In genomic region chr11:75554258-75555022, GRCh38 we compare ENCODE assay signal across 8 cellular contexts. TPM values are rescaled to one million over a fixed set of nuclear protein-coding genes. Genes with fewer than 3 reads are reported as not detected.
DNase-seq lines count a peak whose midpoint lies in the region; ATAC-seq, FAIRE-seq and TF ChIP-seq lines count a peak whose summit lies in the region.

No MANE protein-coding gene starts in this region.

- no peak overlapping the region for H3K4me2 ChIP-seq in GM12878 (ENCODE audit: control insufficient read depth, insufficient read depth)

- no peak for TF ChIP-seq CTCF in GM12878 (IDR thresholded peaks at IDR 0.05 in 2 of 3, conservative IDR thresholded peaks at IDR 0.05 in 1 of 3; ENCODE audit: control insufficient read depth in 2 of 3, extremely low read depth in 1 of 3, insufficient read depth in 1 of 3, low read depth in 3 of 3, low read length in 3 of 3)

- 47% methylated on average over 21 of the region's 21 CpGs for WGBS in GM12878 (ENCODE audit: insufficient coverage, insufficient replicate concordance, low lambda C conversion rate, missing lambda C conversion rate)

- peak; percentile 50 for DNase-seq in NAMALWA (ENCODE audit: low spot score)
- DNase-seq in GM12878 (ENCODE audit: low read depth, low spot score): no peak
- DNase-seq in hypothalamus (lab: John Stamatoyannopoulos, UW): peak in 50 of 51 donors; percentile 34 to 98 (median 88)
- no peak for DNase-seq in NCI-H774 (lab: John Stamatoyannopoulos, UW)
- DNase-seq in NCI-H1436 (lab: John Stamatoyannopoulos, UW): no peak

- no peak for FAIRE-seq in GM12878 (lab: Jason Lieb, UNC)

- H3K4me1 ChIP-seq in GM12878 (ENCODE audit: control insufficient read depth, insufficient read depth, low read length) (no peaks in the 10 kb centered on the region), skeletal muscle tissue (ENCODE audit: control insufficient read depth in 3 of 3, insufficient read depth in 3 of 3, low read length in 3 of 3) (peaks cover 48 to 52% (median 51%) of the 10 kb centered on the region in 3 donors)

- RAD21 ChIA-PET in GM12878 (lab: Charles Lee; ENCODE audit: unreplicated experiment): no interaction called here

- CTCF ChIA-PET in GM12878 (lab: Yijun Ruan, JAX): interaction anchor here (0.9 to 1.9 kb wide), 3 partner anchors 15 to 151 kb away, joined by 3 to 4 read pairs (median 4); no protein-coding TSS in a partner anchor

- no peaks in the 10 kb centered on the region for H3K27me3 ChIP-seq in GM12878 (replicated peaks in 1 of 2; ENCODE audit: control insufficient read depth in 2 of 2, insufficient read depth in 2 of 2, low read length in 1 of 2)
- no peaks in the 10 kb centered on the region for H3K27me3 ChIP-seq in skeletal muscle tissue (ENCODE audit: control insufficient read depth in 3 of 3, insufficient read depth in 3 of 3, low read length in 3 of 3)

- in situ Hi-C loops in GM12878 (cut with MboI): no loop called here

- POLR2A ChIA-PET in GM12878 (lab: Charles Lee): no interaction called here

- ATAC-seq in GM12878 (peak; percentile 64), GM19035 (IDR thresholded peaks at IDR 0.05; ENCODE audit: unreplicated experiment) (no peak), HG02798 (IDR thresholded peaks at IDR 0.05; ENCODE audit: poor library complexity, unreplicated experiment) (no peak)

- intact Hi-C loops in GM12878 (cut with micrococcal nuclease; ENCODE audit: unreplicated experiment): no loop called here

- H3K9me3 ChIP-seq in GM12878 (replicated peaks; ENCODE audit: control insufficient read depth, insufficient read depth, low read length): no peaks in the 10 kb centered on the region
- no peaks in the 10 kb centered on the region for H3K9me3 ChIP-seq in skeletal muscle tissue (ENCODE audit: control insufficient read depth in 3 of 3, low read length in 3 of 3)

- no peak overlapping the region for H2AFZ ChIP-seq in GM12878 (ENCODE audit: control insufficient read depth, low read depth, low read length)

- no peak for TF ChIP-seq EP300 in GM12878 (IDR thresholded peaks at IDR 0.05; ENCODE audit: borderline replicate concordance in 1 of 2, control insufficient read depth in 1 of 2, low read depth in 2 of 2, low read length in 2 of 2)

- H3K36me3 ChIP-seq in GM12878 (ENCODE audit: control insufficient read depth in 2 of 2, insufficient read depth in 2 of 2, low read length in 1 of 2) (no peaks in the 10 kb centered on the region), skeletal muscle tissue (ENCODE audit: control insufficient read depth in 3 of 3, insufficient read depth in 3 of 3, low read length in 3 of 3) (no peaks in the 10 kb centered on the region)

- TF ChIP-seq POLR2A in GM12878 (IDR thresholded peaks at IDR 0.05; ENCODE audit: low read depth, low read length): no peak

- H4K20me1 ChIP-seq in GM12878 (ENCODE audit: control insufficient read depth, insufficient read depth): no peaks in the 10 kb centered on the region

- no peaks in the 10 kb centered on the region for H3K79me2 ChIP-seq in GM12878 (ENCODE audit: control insufficient read depth, insufficient read depth, low read length)

- BruUV-seq in GM12878 (replicated peaks; lab: Mats Ljungman, UMichigan): no TSS peak

- TF ChIP-seq RAD21 in GM12878 (IDR thresholded peaks at IDR 0.05; ENCODE audit: insufficient read depth, low read depth, low read length): no peak

- H3K4me3 ChIP-seq in GM12878 (no peak overlapping the region), skeletal muscle tissue (ENCODE audit: low read length in 3 of 3) (peak overlapping the region; percentile 17 to 52 (median 48))

- SMC1A ChIA-PET in GM12878 (lab: Charles Lee; ENCODE audit: uncharacterized antibody, unreplicated experiment): interaction anchor here (0.6 to 0.9 kb wide), 3 partner anchors 14 to 96 kb away, joined by 3 to 4 read pairs (median 3); no protein-coding TSS in a partner anchor

- H3K9ac ChIP-seq in GM12878 (ENCODE audit: control insufficient read depth, insufficient read depth, low read length) (no peak overlapping the region), skeletal muscle tissue (ENCODE audit: low read depth in 1 of 3, low read length in 3 of 3) (peak overlapping the region in 2 of 3 donors; percentile 60 to 68)

- no peak overlapping the region for H3K27ac ChIP-seq in GM12878 (ENCODE audit: control insufficient read depth, insufficient read depth)
- H3K27ac ChIP-seq in skeletal muscle tissue (ENCODE audit: low read depth, low read length): peak overlapping the region; percentile 59

TF ChIP-seq in GM12878, 131 proteins besides CTCF, POLR2A, EP300 and RAD21 (continues in another document):
- TF ChIP-seq HCFC1 (IDR thresholded peaks at IDR 0.05; ENCODE audit: low read length) (no peak), IRF3 (IDR thresholded peaks at IDR 0.05) (no peak), ATF2 (IDR thresholded peaks at IDR 0.05; ENCODE audit: low read length) (no peak), PKNOX1 (IDR thresholded peaks at IDR 0.05) (no peak), TCF3 (IDR thresholded peaks at IDR 0.05; ENCODE audit: borderline replicate concordance, insufficient read depth, low read depth, low read length) (no peak), NRF1 (conservative IDR thresholded peaks at IDR 0.05; ENCODE audit: low read depth, low read length) (no peak), NR2F1 (conservative IDR thresholded peaks at IDR 0.05) (no peak), MTA2 (IDR thresholded peaks at IDR 0.05; ENCODE audit: low read depth) (no peak), ESRRA (IDR thresholded peaks at IDR 0.05; ENCODE audit: low read length) (no peak)

RNA-seq across cellular contexts. Expression of gene SERPINH1, which starts 7.6 kb away (rescaled TPM):
- total RNA-seq in GM12878 (2013; cell fraction: nucleolus; rRNA removed): 69.8 and 79.0 TPM in 2 replicates
- total RNA-seq in GM12878 (2014; rRNA removed): 11.5 and 13.6 TPM in 2 replicates
- total RNA-seq in GM12878 (2014; rRNA removed; fragmentation: Illumina TruSeq; extraction: Trizol): 8.0 and 9.5 TPM in 2 replicates
- total RNA-seq in GM12878 (2021): 17.9 and 18.8 TPM in 2 replicates
- polyA plus RNA-seq in GM12878 (2011; ENCODE audit: low read depth): 4.7 TPM
- polyA plus RNA-seq in GM12878 (2011; rRNA removed): 8.1 and 19.8 TPM in 2 replicates
- 19.2 and 26.8 TPM in 2 replicates for polyA plus RNA-seq in GM12878 (2011; cell fraction: cytosol; rRNA removed)
- 35.5 and 37.6 TPM in 2 replicates for polyA plus RNA-seq in GM12878 (2011; cell fraction: nucleus; rRNA removed)
- polyA plus RNA-seq in GM12878 (2012): 14.7 and 24.2 TPM in 2 replicates
- 9.3 and 11.7 TPM in 2 replicates for polyA plus RNA-seq in GM12878 (2014; fragmentation: Illumina TruSeq; extraction: Trizol)
- 1 to 10 TPM in 1 of 2 experiments, under 1 TPM in 1; 0.34 to 1.4 TPM for polyA plus RNA-seq in GM12878 (2014; fragmentation: Nextera tagmentation; extraction: Ambion mirVana)
- polyA plus RNA-seq in GM12878 (2014; rRNA removed): 15.2 and 17.2 TPM in 2 replicates
- polyA plus RNA-seq in GM12878 (2016; fragmentation: Nextera tagmentation; extraction: Ambion mirVana): 10 to 100 TPM; 13.8 to 18.8 TPM
- polyA minus RNA-seq in GM12878 (2011; rRNA and poly(A)+ RNA removed): 14.8 and 16.9 TPM in 2 replicates
- polyA minus RNA-seq in GM12878 (2011; cell fraction: cytosol; rRNA and poly(A)+ RNA removed): 11.5 and 13.1 TPM in 2 replicates
- 11.2 and 18.3 TPM in 2 replicates for polyA minus RNA-seq in GM12878 (2011; cell fraction: nucleus; rRNA and poly(A)+ RNA removed)
- total RNA-seq in skeletal muscle tissue: 237 TPM

RNA-seq across cellular contexts. Expression of gene GDPD5, which starts 28.7 kb away (rescaled TPM):
- total RNA-seq in GM12878 (2013; cell fraction: nucleolus; rRNA removed): 50.1 and 57.7 TPM in 2 replicates
- total RNA-seq in GM12878 (2014; rRNA removed): 12.3 and 13.7 TPM in 2 replicates
- 6.2 and 6.3 TPM in 2 replicates for total RNA-seq in GM12878 (2014; rRNA removed; fragmentation: Illumina TruSeq; extraction: Trizol)
- 22.9 and 30.0 TPM in 2 replicates for total RNA-seq in GM12878 (2021)
- 3.3 TPM for polyA plus RNA-seq in GM12878 (2011; ENCODE audit: low read depth)
- polyA plus RNA-seq in GM12878 (2011; rRNA removed): 3.5 and 8.0 TPM in 2 replicates
- 6.5 and 7.7 TPM in 2 replicates for polyA plus RNA-seq in GM12878 (2011; cell fraction: cytosol; rRNA removed)
- polyA plus RNA-seq in GM12878 (2011; cell fraction: nucleus; rRNA removed): 76.3 and 76.9 TPM in 2 replicates
- polyA plus RNA-seq in GM12878 (2012): 8.5 and 11.5 TPM in 2 replicates
- polyA plus RNA-seq in GM12878 (2014; fragmentation: Illumina TruSeq; extraction: Trizol): 2.5 and 7.3 TPM in 2 replicates
- polyA plus RNA-seq in GM12878 (2014; fragmentation: Nextera tagmentation; extraction: Ambion mirVana): under 1 TPM; 0.10 to 0.80 TPM
- polyA plus RNA-seq in GM12878 (2014; rRNA removed): 20.2 and 21.9 TPM in 2 replicates
- 1 to 10 TPM; 1.9 to 4.2 TPM for polyA plus RNA-seq in GM12878 (2016; fragmentation: Nextera tagmentation; extraction: Ambion mirVana)
- polyA minus RNA-seq in GM12878 (2011; rRNA and poly(A)+ RNA removed): 6.4 and 13.3 TPM in 2 replicates
- 5.7 and 9.9 TPM in 2 replicates for polyA minus RNA-seq in GM12878 (2011; cell fraction: cytosol; rRNA and poly(A)+ RNA removed)
- polyA minus RNA-seq in GM12878 (2011; cell fraction: nucleus; rRNA and poly(A)+ RNA removed): 12.2 and 21.5 TPM in 2 replicates
- total RNA-seq in skeletal muscle tissue: 7.8 TPM

Comparison
In these comparisons a context has a peak if more than half of its experiments do, and no peak if none do; other contexts are left out.
1. DNase-seq: peak in NAMALWA (single experiment) and hypothalamus (50 of 51); none in GM12878 (single experiment), NCI-H774 (single experiment) and NCI-H1436 (single experiment).